In the genomic region with DNA sequence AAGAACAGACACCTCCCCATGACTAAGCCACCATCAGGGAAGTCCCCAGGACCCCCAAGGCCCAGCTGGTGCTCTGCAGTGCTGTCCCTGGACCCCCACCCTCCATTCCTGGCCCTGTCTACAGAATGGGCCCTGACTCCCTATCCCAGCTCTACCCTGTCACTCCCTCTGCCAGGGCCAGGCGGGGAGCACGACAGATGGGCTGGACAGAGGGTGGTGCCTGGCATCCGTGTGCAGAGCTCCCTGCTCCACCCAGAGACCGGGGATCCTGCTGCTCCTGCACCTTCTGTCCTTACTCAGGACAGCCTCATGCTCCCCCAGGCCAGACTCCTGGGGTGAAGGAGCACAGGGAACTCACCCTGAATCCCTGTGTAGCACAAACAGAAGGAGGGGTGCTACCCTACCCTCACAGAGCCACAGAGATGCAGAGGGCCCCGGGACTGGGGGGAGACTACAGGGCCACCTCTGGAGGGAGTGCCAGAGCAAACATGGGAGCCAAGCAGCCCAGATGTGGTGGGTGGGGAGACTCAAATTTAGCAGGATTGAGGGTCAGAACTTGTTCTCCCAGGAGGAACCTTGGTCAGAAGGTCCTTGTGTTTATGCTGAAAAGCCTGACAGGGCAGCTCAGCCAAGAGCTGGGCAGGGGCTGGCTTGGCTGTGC, we compare ENCODE assay signal across 14 cellular contexts. TPM values are rescaled to one million over a fixed set of nuclear protein-coding genes. Genes with fewer than 3 reads are reported as not detected.
A peak's percentile ranks its signal among the peaks of the same experiment; 100 is the strongest.
DNase-seq lines count a peak whose midpoint lies in the region; ATAC-seq and TF ChIP-seq lines count a peak whose summit lies in the region.
"Had no signal": no experiment of that assay in that cellular context is flagged by ENCODE, and none has a peak within 500 bp of the region (broad histone marks: within the 10 kb centered on the region; RNA-seq: fewer than 3 reads in every experiment).

No MANE protein-coding gene starts in this region.

- no peak overlapping the region for H3K27ac Mint-ChIP-seq in Calu3 (ENCODE audit: unreplicated experiment)
- H3K27ac Mint-ChIP-seq: activated B cell treated with CpG ODN at 0.5 μM for 24 hours; CD8-positive, alpha-beta T cell; stimulated activated naive CD8-positive, alpha-beta T cell treated with anti-CD3 and anti-CD28 coated beads, Interleukin-15, Interleukin-2, amounts not matched to agents 100 ng/mL and 50 ng/mL, for 24 hours had no signal

- no peak overlapping the region for H3K4ac ChIP-seq in neuronal stem cell (ENCODE audit: low read length)

- H3K9me3 ChIP-seq in Karpas-422 (ENCODE audit: low read length) (no peaks in the 10 kb centered on the region), neuronal stem cell (replicated peaks in 1 of 2; ENCODE audit: control insufficient read depth in 2 of 2, insufficient read depth in 1 of 2, low read depth in 1 of 2, low read length in 2 of 2) (no peaks in the 10 kb centered on the region)
- H3K9me3 ChIP-seq: sigmoid colon had no signal

- H3K9ac ChIP-seq in Karpas-422 (ENCODE audit: low read length): peak overlapping the region; percentile 81
- peak overlapping the region; percentile 12 for H3K9ac ChIP-seq in neuronal stem cell (ENCODE audit: low read depth, low read length, poor library complexity)

- H3K23ac ChIP-seq in neuronal stem cell (ENCODE audit: low read depth, low read length, poor library complexity): no peak overlapping the region

- no peak for TF ChIP-seq CTCF in Calu3 (IDR thresholded peaks at IDR 0.05; ENCODE audit: unreplicated experiment)

- H2AK5ac ChIP-seq in neuronal stem cell (ENCODE audit: low read depth, low read length): peak overlapping the region; percentile 61

- ATAC-seq in esophagus mucosa (peak; percentile 26), HG02642 (IDR thresholded peaks at IDR 0.05; ENCODE audit: poor library complexity, unreplicated experiment) (no peak), HG03354 (IDR thresholded peaks at IDR 0.05; ENCODE audit: poor library complexity, severe bottlenecking, unreplicated experiment) (no peak)
- ATAC-seq: CD8-positive, alpha-beta T cell had no signal

- no peaks in the 10 kb centered on the region for H3K36me3 ChIP-seq in Karpas-422 (ENCODE audit: insufficient read depth, low read length)
- H3K36me3 ChIP-seq in neuronal stem cell (replicated peaks in 1 of 2; ENCODE audit: control insufficient read depth in 2 of 2, insufficient read depth in 2 of 2, low read length in 2 of 2): no peaks in the 10 kb centered on the region
- H3K36me3 ChIP-seq: sigmoid colon had no signal

- no TSS peak for BruUV-seq in Calu3 (replicated peaks; lab: Mats Ljungman, UMichigan)

- intact Hi-C loops in Calu3 (cut with micrococcal nuclease; ENCODE audit: unreplicated experiment): loop anchor here (5.0 kb wide), 1 partner anchor 42 kb away; no protein-coding TSS in a partner anchor

- no peak overlapping the region for H3K14ac ChIP-seq in neuronal stem cell (ENCODE audit: low read length)

- no peaks in the 10 kb centered on the region for H3K27me3 ChIP-seq in Karpas-422 (ENCODE audit: low read length)
- H3K27me3 ChIP-seq in neuronal stem cell (ENCODE audit: control insufficient read depth in 3 of 3, insufficient read depth in 3 of 3, low read depth in 1 of 3, low read length in 3 of 3): peaks cover 3 to 43% (median 39%) of the 10 kb centered on the region in 3 experiments
- H3K27me3 ChIP-seq: sigmoid colon had no signal

- no peaks in the 10 kb centered on the region for H3K27me3 Mint-ChIP-seq in Calu3 (ENCODE audit: unreplicated experiment)
- H3K27me3 Mint-ChIP-seq: activated B cell treated with CpG ODN at 0.5 μM for 24 hours had no signal

- peak overlapping the region; percentile 82 for H3K4me3 Mint-ChIP-seq in Calu3 (ENCODE audit: low read depth, unreplicated experiment)

- no peaks in the 10 kb centered on the region for H3K9me2 ChIP-seq in Karpas-422 (replicated peaks; ENCODE audit: insufficient read depth, low read length)

- DNase-seq in Calu3 (no peak), Karpas-422 (no peak), neuronal stem cell (ENCODE audit: low spot score) (no peak), COLO668 (lab: John Stamatoyannopoulos, UW; ENCODE audit: unreplicated experiment) (no peak)
- DNase-seq: activated B cell treated with CpG ODN at 0.5 μM for 24 hours; activated CD8-positive, alpha-beta memory T cell treated with anti-CD3 and anti-CD28 coated beads, Interleukin-2, amount 50 U/mL, for 48 hours; CD8-positive, alpha-beta T cell; GOT3; sigmoid colon had no signal

- H4K8ac ChIP-seq in neuronal stem cell (ENCODE audit: low read depth, low read length): no peak overlapping the region

- peak overlapping the region; percentile 69 for H2BK5ac ChIP-seq in neuronal stem cell (ENCODE audit: low read length)

- H2BK15ac ChIP-seq in neuronal stem cell (ENCODE audit: low read length): peak overlapping the region; percentile 47

- H3K4me1 ChIP-seq in Karpas-422 (ENCODE audit: low read length) (peaks cover 22% of the 10 kb centered on the region), neuronal stem cell (ENCODE audit: control insufficient read depth in 2 of 2, insufficient read depth in 1 of 2, low read depth in 1 of 2, low read length in 2 of 2) (peaks cover 6 to 8% of the 10 kb centered on the region in 2 donors)

- H3K9me3 Mint-ChIP-seq in Calu3 (ENCODE audit: low read depth, unreplicated experiment): no peaks in the 10 kb centered on the region
- H3K9me3 Mint-ChIP-seq: activated B cell treated with CpG ODN at 0.5 μM for 24 hours; CD8-positive, alpha-beta T cell; stimulated activated naive CD8-positive, alpha-beta T cell treated with anti-CD3 and anti-CD28 coated beads, Interleukin-15, Interleukin-2, amounts not matched to agents 100 ng/mL and 50 ng/mL, for 24 hours had no signal

- no CpG with 5 or more reads among the region's 5 CpGs for WGBS in neuronal stem cell (ENCODE audit: extremely low coverage in 2 of 2, insufficient read length in 2 of 2, insufficient replicate concordance in 1 of 2), 2 donors

- H2AFZ ChIP-seq in Karpas-422 (ENCODE audit: low read length) (no peak overlapping the region), neuronal stem cell (ENCODE audit: low read length) (no peak overlapping the region)

- H4K91ac ChIP-seq in neuronal stem cell (ENCODE audit: low read depth, low read length, poor library complexity): no peak overlapping the region

- peak overlapping the region; percentile 83 for H3K4me2 ChIP-seq in Karpas-422 (ENCODE audit: low read depth, low read length, poor library complexity, severe bottlenecking)
- no peak overlapping the region for H3K4me2 ChIP-seq in neuronal stem cell (ENCODE audit: insufficient read depth, low read length, poor library complexity, severe bottlenecking)

- CTCF ChIA-PET in Calu3 (lab: Charles Lee): interaction anchor here (0.5 to 2.1 kb wide), 3 partner anchors 28 to 1720 kb away, joined by 3 to 7 read pairs (median 5); no protein-coding TSS in a partner anchor

- peaks cover 25% of the 10 kb centered on the region for H3K36me3 Mint-ChIP-seq in Calu3 (ENCODE audit: insufficient read depth, unreplicated experiment)
- H3K36me3 Mint-ChIP-seq: CD8-positive, alpha-beta T cell had no signal

- H3K18ac ChIP-seq in neuronal stem cell (ENCODE audit: low read length): peak overlapping the region; percentile 66

- H3K4me3 ChIP-seq in Karpas-422 (ENCODE audit: low read length) (peak overlapping the region; percentile 84; the same call in 1 of the 2 replicates), neuronal stem cell (ENCODE audit: low read length in 2 of 2) (peak overlapping the region in 1 of 2 donors; percentile 39)
- H3K4me3 ChIP-seq: sigmoid colon, SK-N-MC had no signal

- H3K27ac ChIP-seq in Karpas-422 (ENCODE audit: low read length): no peak overlapping the region
- H3K27ac ChIP-seq in neuronal stem cell (replicated peaks; ENCODE audit: low read length): no peak overlapping the region
- H3K27ac ChIP-seq: sigmoid colon, SK-N-MC had no signal

- peaks cover 5% of the 10 kb centered on the region; the same call in 1 of the 2 replicates for H3K79me2 ChIP-seq in Karpas-422 (ENCODE audit: low read length)

- H2BK12ac ChIP-seq in neuronal stem cell (ENCODE audit: low read length): no peak overlapping the region

- H3K79me1 ChIP-seq in neuronal stem cell (ENCODE audit: low read depth, low read length): peaks cover 5% of the 10 kb centered on the region

- no peaks in the 10 kb centered on the region for H4K20me1 ChIP-seq in Karpas-422 (ENCODE audit: insufficient read depth, low read depth, low read length)

- H2BK120ac ChIP-seq in neuronal stem cell (ENCODE audit: low read depth, low read length): no peak overlapping the region

- peaks cover 7% of the 10 kb centered on the region for H3K4me1 Mint-ChIP-seq in Calu3 (ENCODE audit: low read depth, unreplicated experiment)

RNA-seq across cellular contexts. Expression of gene ARVCF, which starts 2.0 kb away (rescaled TPM):
- total RNA-seq in Calu3 (2022) (19.7 and 21.7 TPM in 2 replicates), esophagus mucosa (3.1 TPM)
- total RNA-seq in Karpas-422 (2014; rRNA removed; shearing (Covaris generic); ENCODE audit: low replicate concordance): 4.3 and 13.7 TPM in 2 replicates
- polyA plus RNA-seq in neuronal stem cell (2013, experiment 1 of 2): 35.3 TPM
- 32.4 TPM for polyA plus RNA-seq in neuronal stem cell (2013, experiment 2 of 2)

RNA-seq across cellular contexts. Expression of gene TANGO2, which starts 6.3 kb away (rescaled TPM):
- 33.5 and 41.4 TPM in 2 replicates for total RNA-seq in Calu3 (2022)
- total RNA-seq in Karpas-422 (2014; rRNA removed; shearing (Covaris generic); ENCODE audit: low replicate concordance): 36.8 and 39.0 TPM in 2 replicates
- 10.6 TPM for total RNA-seq in esophagus mucosa
- 4.9 TPM for polyA plus RNA-seq in neuronal stem cell (2013, experiment 1 of 2)
- 4.2 TPM for polyA plus RNA-seq in neuronal stem cell (2013, experiment 2 of 2)
